ENCODE assay signal across 1 cellular context in genomic region chr10:14954001-14954770, GRCh38.
TF ChIP-seq lines count a peak whose summit lies in the region.

Gene DCLRE1C (minus strand): TSS chr10:14954096. CDS start chr10:14954010, 86 bp downstream.

TF ChIP-seq in K562, 482 proteins besides CTCF, POLR2A, EP300 and RAD21 (continued from another document and continues in another):
- TF ChIP-seq NFRKB (IDR thresholded peaks at IDR 0.05; ENCODE audit: low read depth) (no peak), ZNF239 (CRISPR knock-in tag; IDR thresholded peaks at IDR 0.05) (no peak), THAP7 (CRISPR knock-in tag; IDR thresholded peaks at IDR 0.05) (no peak), SMAD3 (CRISPR knock-in tag; conservative IDR thresholded peaks at IDR 0.05) (no peak), NCOA1 (IDR thresholded peaks at IDR 0.05; ENCODE audit: low read depth) (peak; percentile 66; the same call in 1 of the 2 replicates), CREB1 (IDR thresholded peaks at IDR 0.05) (0 out of 2 replicates have a peak, but pooled peaks have one; percentile 19), CREB1 (CRISPR knock-in tag; IDR thresholded peaks at IDR 0.05) (0 out of 2 replicates have a peak, but pooled peaks have one; percentile 36), ADNP (tag; IDR thresholded peaks at IDR 0.05) (no peak), ZNF436 (CRISPR knock-in tag; IDR thresholded peaks at IDR 0.05) (no peak), BHLHE40 (IDR thresholded peaks at IDR 0.05; ENCODE audit: low read length) (peak; percentile 75), ZNF146 (CRISPR knock-in tag; IDR thresholded peaks at IDR 0.05; ENCODE audit: unreplicated experiment) (no peak), ZNF77 (CRISPR knock-in tag; IDR thresholded peaks at IDR 0.05) (no peak), CBX8 (IDR thresholded peaks at IDR 0.05; ENCODE audit: borderline replicate concordance, extremely low read depth, low read depth, low read length, poor library complexity, severe bottlenecking) (no peak), MIER1 (IDR thresholded peaks at IDR 0.05; ENCODE audit: low read depth) (no peak), ZFP30 (CRISPR knock-in tag; IDR thresholded peaks at IDR 0.05; ENCODE audit: borderline replicate concordance) (no peak), EP400 (IDR thresholded peaks at IDR 0.05) (peak; percentile 98), GTF3C2 (IDR thresholded peaks at IDR 0.05; ENCODE audit: borderline replicate concordance, extremely low read depth, insufficient read length) (no peak), RNF2 (IDR thresholded peaks at IDR 0.05) (peak; percentile 87), SOX6 (IDR thresholded peaks at IDR 0.05) (0 out of 2 replicates have a peak, but pooled peaks have one; percentile 58), NELFE (IDR thresholded peaks at IDR 0.05; ENCODE audit: insufficient read depth, insufficient read length) (no peak), ZNF785 (CRISPR knock-in tag; IDR thresholded peaks at IDR 0.05) (no peak), ELK1 (CRISPR knock-in tag; IDR thresholded peaks at IDR 0.05) (no peak), NR1H2 (CRISPR knock-in tag; IDR thresholded peaks at IDR 0.05) (no peak)
- TF ChIP-seq, protein P1, sequence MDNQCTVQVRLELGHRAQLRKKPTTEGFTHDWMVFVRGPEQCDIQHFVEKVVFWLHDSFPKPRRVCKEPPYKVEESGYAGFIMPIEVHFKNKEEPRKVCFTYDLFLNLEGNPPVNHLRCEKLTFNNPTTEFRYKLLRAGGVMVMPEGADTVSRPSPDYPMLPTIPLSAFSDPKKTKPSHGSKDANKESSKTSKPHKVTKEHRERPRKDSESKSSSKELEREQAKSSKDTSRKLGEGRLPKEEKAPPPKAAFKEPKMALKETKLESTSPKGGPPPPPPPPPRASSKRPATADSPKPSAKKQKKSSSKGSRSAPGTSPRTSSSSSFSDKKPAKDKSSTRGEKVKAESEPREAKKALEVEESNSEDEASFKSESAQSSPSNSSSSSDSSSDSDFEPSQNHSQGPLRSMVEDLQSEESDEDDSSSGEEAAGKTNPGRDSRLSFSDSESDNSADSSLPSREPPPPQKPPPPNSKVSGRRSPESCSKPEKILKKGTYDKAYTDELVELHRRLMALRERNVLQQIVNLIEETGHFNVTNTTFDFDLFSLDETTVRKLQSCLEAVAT (IDR thresholded peaks at IDR 0.05): peak in 1 of 2 experiments; percentile 71; a peak in 1 of 4 replicates
- TF ChIP-seq, protein P2, sequence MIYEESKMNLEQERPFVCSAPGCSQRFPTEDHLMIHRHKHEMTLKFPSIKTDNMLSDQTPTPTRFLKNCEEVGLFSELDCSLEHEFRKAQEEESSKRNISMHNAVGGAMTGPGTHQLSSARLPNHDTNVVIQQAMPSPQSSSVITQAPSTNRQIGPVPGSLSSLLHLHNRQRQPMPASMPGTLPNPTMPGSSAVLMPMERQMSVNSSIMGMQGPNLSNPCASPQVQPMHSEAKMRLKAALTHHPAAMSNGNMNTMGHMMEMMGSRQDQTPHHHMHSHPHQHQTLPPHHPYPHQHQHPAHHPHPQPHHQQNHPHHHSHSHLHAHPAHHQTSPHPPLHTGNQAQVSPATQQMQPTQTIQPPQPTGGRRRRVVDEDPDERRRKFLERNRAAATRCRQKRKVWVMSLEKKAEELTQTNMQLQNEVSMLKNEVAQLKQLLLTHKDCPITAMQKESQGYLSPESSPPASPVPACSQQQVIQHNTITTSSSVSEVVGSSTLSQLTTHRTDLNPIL (CRISPR knock-in tag; IDR thresholded peaks at IDR 0.05): no peak
- TF ChIP-seq, protein P3, sequence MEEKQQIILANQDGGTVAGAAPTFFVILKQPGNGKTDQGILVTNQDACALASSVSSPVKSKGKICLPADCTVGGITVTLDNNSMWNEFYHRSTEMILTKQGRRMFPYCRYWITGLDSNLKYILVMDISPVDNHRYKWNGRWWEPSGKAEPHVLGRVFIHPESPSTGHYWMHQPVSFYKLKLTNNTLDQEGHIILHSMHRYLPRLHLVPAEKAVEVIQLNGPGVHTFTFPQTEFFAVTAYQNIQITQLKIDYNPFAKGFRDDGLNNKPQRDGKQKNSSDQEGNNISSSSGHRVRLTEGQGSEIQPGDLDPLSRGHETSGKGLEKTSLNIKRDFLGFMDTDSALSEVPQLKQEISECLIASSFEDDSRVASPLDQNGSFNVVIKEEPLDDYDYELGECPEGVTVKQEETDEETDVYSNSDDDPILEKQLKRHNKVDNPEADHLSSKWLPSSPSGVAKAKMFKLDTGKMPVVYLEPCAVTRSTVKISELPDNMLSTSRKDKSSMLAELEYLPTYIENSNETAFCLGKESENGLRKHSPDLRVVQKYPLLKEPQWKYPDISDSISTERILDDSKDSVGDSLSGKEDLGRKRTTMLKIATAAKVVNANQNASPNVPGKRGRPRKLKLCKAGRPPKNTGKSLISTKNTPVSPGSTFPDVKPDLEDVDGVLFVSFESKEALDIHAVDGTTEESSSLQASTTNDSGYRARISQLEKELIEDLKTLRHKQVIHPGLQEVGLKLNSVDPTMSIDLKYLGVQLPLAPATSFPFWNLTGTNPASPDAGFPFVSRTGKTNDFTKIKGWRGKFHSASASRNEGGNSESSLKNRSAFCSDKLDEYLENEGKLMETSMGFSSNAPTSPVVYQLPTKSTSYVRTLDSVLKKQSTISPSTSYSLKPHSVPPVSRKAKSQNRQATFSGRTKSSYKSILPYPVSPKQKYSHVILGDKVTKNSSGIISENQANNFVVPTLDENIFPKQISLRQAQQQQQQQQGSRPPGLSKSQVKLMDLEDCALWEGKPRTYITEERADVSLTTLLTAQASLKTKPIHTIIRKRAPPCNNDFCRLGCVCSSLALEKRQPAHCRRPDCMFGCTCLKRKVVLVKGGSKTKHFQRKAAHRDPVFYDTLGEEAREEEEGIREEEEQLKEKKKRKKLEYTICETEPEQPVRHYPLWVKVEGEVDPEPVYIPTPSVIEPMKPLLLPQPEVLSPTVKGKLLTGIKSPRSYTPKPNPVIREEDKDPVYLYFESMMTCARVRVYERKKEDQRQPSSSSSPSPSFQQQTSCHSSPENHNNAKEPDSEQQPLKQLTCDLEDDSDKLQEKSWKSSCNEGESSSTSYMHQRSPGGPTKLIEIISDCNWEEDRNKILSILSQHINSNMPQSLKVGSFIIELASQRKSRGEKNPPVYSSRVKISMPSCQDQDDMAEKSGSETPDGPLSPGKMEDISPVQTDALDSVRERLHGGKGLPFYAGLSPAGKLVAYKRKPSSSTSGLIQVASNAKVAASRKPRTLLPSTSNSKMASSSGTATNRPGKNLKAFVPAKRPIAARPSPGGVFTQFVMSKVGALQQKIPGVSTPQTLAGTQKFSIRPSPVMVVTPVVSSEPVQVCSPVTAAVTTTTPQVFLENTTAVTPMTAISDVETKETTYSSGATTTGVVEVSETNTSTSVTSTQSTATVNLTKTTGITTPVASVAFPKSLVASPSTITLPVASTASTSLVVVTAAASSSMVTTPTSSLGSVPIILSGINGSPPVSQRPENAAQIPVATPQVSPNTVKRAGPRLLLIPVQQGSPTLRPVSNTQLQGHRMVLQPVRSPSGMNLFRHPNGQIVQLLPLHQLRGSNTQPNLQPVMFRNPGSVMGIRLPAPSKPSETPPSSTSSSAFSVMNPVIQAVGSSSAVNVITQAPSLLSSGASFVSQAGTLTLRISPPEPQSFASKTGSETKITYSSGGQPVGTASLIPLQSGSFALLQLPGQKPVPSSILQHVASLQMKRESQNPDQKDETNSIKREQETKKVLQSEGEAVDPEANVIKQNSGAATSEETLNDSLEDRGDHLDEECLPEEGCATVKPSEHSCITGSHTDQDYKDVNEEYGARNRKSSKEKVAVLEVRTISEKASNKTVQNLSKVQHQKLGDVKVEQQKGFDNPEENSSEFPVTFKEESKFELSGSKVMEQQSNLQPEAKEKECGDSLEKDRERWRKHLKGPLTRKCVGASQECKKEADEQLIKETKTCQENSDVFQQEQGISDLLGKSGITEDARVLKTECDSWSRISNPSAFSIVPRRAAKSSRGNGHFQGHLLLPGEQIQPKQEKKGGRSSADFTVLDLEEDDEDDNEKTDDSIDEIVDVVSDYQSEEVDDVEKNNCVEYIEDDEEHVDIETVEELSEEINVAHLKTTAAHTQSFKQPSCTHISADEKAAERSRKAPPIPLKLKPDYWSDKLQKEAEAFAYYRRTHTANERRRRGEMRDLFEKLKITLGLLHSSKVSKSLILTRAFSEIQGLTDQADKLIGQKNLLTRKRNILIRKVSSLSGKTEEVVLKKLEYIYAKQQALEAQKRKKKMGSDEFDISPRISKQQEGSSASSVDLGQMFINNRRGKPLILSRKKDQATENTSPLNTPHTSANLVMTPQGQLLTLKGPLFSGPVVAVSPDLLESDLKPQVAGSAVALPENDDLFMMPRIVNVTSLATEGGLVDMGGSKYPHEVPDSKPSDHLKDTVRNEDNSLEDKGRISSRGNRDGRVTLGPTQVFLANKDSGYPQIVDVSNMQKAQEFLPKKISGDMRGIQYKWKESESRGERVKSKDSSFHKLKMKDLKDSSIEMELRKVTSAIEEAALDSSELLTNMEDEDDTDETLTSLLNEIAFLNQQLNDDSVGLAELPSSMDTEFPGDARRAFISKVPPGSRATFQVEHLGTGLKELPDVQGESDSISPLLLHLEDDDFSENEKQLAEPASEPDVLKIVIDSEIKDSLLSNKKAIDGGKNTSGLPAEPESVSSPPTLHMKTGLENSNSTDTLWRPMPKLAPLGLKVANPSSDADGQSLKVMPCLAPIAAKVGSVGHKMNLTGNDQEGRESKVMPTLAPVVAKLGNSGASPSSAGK (IDR thresholded peaks at IDR 0.05): peak; percentile 98
